16 cellular contexts compared by ENCODE assay signal in genomic region chr12:130132831-130133635, GRCh38. TPM values are rescaled to one million over a fixed set of nuclear protein-coding genes. Genes with fewer than 3 reads are reported as not detected.
DNase-seq lines count a peak whose midpoint lies in the region; ATAC-seq and TF ChIP-seq lines count a peak whose summit lies in the region.
"Had no signal": no experiment of that assay in that cellular context is flagged by ENCODE, and none has a peak within 500 bp of the region (broad histone marks: within the 10 kb centered on the region; RNA-seq: fewer than 3 reads in every experiment).

No MANE protein-coding gene starts in this region.

- no peak overlapping the region for H3K4me3 ChIP-seq in epithelial cell of esophagus (ENCODE audit: low read length)

- no peak for TF ChIP-seq CTCF in epithelial cell of esophagus (IDR thresholded peaks at IDR 0.05; ENCODE audit: insufficient read depth, low read depth, low read length, missing control alignments)

- intact Hi-C loops in posterior vena cava (cut with DNase I): no loop called here

- DNase-seq in DMS53 treated with DMSO at 0.1 percent for 48 hours (lab: John Stamatoyannopoulos, UW; ENCODE audit: unreplicated experiment) (peak; percentile 71), NCI-H146 treated with DMSO at 0.1 percent for 48 hours (lab: John Stamatoyannopoulos, UW; ENCODE audit: unreplicated experiment) (peak; percentile 32), epithelial cell of esophagus (ENCODE audit: low read depth) (peak; percentile 23), posterior vena cava (ENCODE audit: low spot score) (peak; percentile 69), NK-92 (lab: John Stamatoyannopoulos, UW; ENCODE audit: unreplicated experiment) (no peak), NCI-H2171 treated with DMSO at 0.1 percent for 48 hours (lab: John Stamatoyannopoulos, UW) (no peak)
- DNase-seq: Caco-2, NCI-H1417 treated with DMSO at 0.1 percent for 48 hours, NCI-H2081, NCI-H345, NCI-H748 treated with DMSO at 0.1 percent for 48 hours, Right ventricle myocardium superior, SK-N-SH, T-helper 17 cell had no signal

- no peak for ATAC-seq in GM19452 (IDR thresholded peaks at IDR 0.05; ENCODE audit: unreplicated experiment)
- ATAC-seq: Panc1, T-helper 17 cell had no signal

RNA-seq across cellular contexts. Expression of gene FZD10, which starts 29.2 kb away (rescaled TPM):
- 1 to 10 TPM in 1 of 2 donors, under 1 TPM in 1; 0.51 to 1.1 TPM for total RNA-seq in posterior vena cava
- total RNA-seq: Right ventricle myocardium superior, T-helper 17 cell had no signal

Comparison
In these comparisons a context has a peak if more than half of its experiments do, and no peak if none do; other contexts are left out.
1. DNase-seq: peak in DMS53 treated with DMSO at 0.1 percent for 48 hours (single experiment), NCI-H146 treated with DMSO at 0.1 percent for 48 hours (single experiment), epithelial cell of esophagus (single experiment) and posterior vena cava (single experiment); none in NK-92 (single experiment) and NCI-H2171 treated with DMSO at 0.1 percent for 48 hours (single experiment).